16 cellular contexts compared by ENCODE assay signal in genomic region chr2:200757414-200757813, GRCh38. TPM values are rescaled to one million over a fixed set of nuclear protein-coding genes. Genes with fewer than 3 reads are reported as not detected.
DNase-seq lines count a peak whose midpoint lies in the region; ATAC-seq and FAIRE-seq lines count a peak whose summit lies in the region.
"Had no signal": no experiment of that assay in that cellular context is flagged by ENCODE, and none has a peak within 500 bp of the region (broad histone marks: within the 10 kb centered on the region; RNA-seq: fewer than 3 reads in every experiment).

No MANE protein-coding gene starts in this region.

- no peak overlapping the region for H3K9ac ChIP-seq in mesenchymal stem cell (ENCODE audit: low read length)

- no peak overlapping the region for H2BK120ac ChIP-seq in mesenchymal stem cell (ENCODE audit: low read depth, low read length)

- 0 out of 2 replicates have a peak overlapping the region, but pooled peaks have one; percentile 11 for H3K27ac ChIP-seq in SJSA1
- H3K27ac ChIP-seq in mesenchymal stem cell (ENCODE audit: low read length, poor library complexity, severe bottlenecking): peak overlapping the region; percentile 89
- H3K27ac ChIP-seq: sigmoid colon, thyroid gland had no signal

- H3K23ac ChIP-seq in mesenchymal stem cell (ENCODE audit: low read length in 2 of 2): no peak overlapping the region

- no peak overlapping the region for H2BK12ac ChIP-seq in mesenchymal stem cell (ENCODE audit: low read length in 2 of 2)

- no peak overlapping the region for H4K91ac ChIP-seq in mesenchymal stem cell (ENCODE audit: low read length)

- ATAC-seq in HG02798 (IDR thresholded peaks at IDR 0.05; ENCODE audit: poor library complexity, unreplicated experiment) (peak; percentile 21), HG02759 (IDR thresholded peaks at IDR 0.05; ENCODE audit: unreplicated experiment) (no peak)
- ATAC-seq: effector memory CD8-positive, alpha-beta T cell had no signal

- H3K14ac ChIP-seq in mesenchymal stem cell (ENCODE audit: low read length in 2 of 2): no peak overlapping the region

- H3K4me3 ChIP-seq in SJSA1: no peak overlapping the region
- no peak overlapping the region for H3K4me3 ChIP-seq in mesenchymal stem cell (ENCODE audit: insufficient read depth in 1 of 2, low read depth in 1 of 2, low read length in 2 of 2)
- H3K4me3 ChIP-seq: sigmoid colon, thyroid gland had no signal

- no peaks in the 10 kb centered on the region for H3K79me1 ChIP-seq in mesenchymal stem cell (replicated peaks; ENCODE audit: low read length, poor library complexity, severe bottlenecking)

- no peak overlapping the region for H2BK5ac ChIP-seq in mesenchymal stem cell (ENCODE audit: low read depth, low read length, poor library complexity, severe bottlenecking)

- no peak overlapping the region for H2AFZ ChIP-seq in mesenchymal stem cell (ENCODE audit: low read depth, low read length)

- H3K4ac ChIP-seq in mesenchymal stem cell (ENCODE audit: low read depth in 1 of 2, low read length in 2 of 2): peak overlapping the region in 1 of 2 experiments; percentile 5

- H3K9me3 ChIP-seq in SJSA1 (replicated peaks) (no peaks in the 10 kb centered on the region), mesenchymal stem cell (ENCODE audit: control insufficient read depth, low read length) (no peaks in the 10 kb centered on the region)
- H3K9me3 ChIP-seq: sigmoid colon, thyroid gland had no signal

- H3K18ac ChIP-seq in mesenchymal stem cell (ENCODE audit: low read depth in 1 of 2, low read length in 2 of 2): no peak overlapping the region

- 59% methylated on average over 4 of the region's 4 CpGs for WGBS in mesenchymal stem cell

- H2AK5ac ChIP-seq in mesenchymal stem cell (ENCODE audit: low read length, severe bottlenecking): no peak overlapping the region

- no peaks in the 10 kb centered on the region for H3K27me3 ChIP-seq in SJSA1 (replicated peaks)
- H3K27me3 ChIP-seq in mesenchymal stem cell (ENCODE audit: control insufficient read depth in 1 of 2, insufficient read depth in 1 of 2, low read length in 2 of 2): no peaks in the 10 kb centered on the region
- H3K27me3 ChIP-seq: sigmoid colon had no signal

- FAIRE-seq in frontal cortex (lab: Jason Lieb, UNC): no peak

- no peaks in the 10 kb centered on the region for H3K36me3 ChIP-seq in SJSA1
- no peaks in the 10 kb centered on the region for H3K36me3 ChIP-seq in mesenchymal stem cell (ENCODE audit: control insufficient read depth in 1 of 2, insufficient read depth in 2 of 2, low read depth in 1 of 2, low read length in 2 of 2)
- H3K36me3 ChIP-seq: sigmoid colon, thyroid gland had no signal

- no peak overlapping the region for H4K8ac ChIP-seq in mesenchymal stem cell (ENCODE audit: low read length)

- in situ Hi-C loops in KBM-7 (cut with MboI; ENCODE audit: low pct_unique_long_range_greater_than_20kb, low sequenced_read_pairs): no loop called here

- peak overlapping the region; percentile 59 for H3K4me2 ChIP-seq in mesenchymal stem cell (ENCODE audit: low read length, poor library complexity, severe bottlenecking)

- H3K4me1 ChIP-seq in SJSA1 (replicated peaks) (peaks cover 24% of the 10 kb centered on the region), mesenchymal stem cell (ENCODE audit: control insufficient read depth, insufficient read depth, low read depth, low read length) (peaks cover 20% of the 10 kb centered on the region)
- H3K4me1 ChIP-seq: sigmoid colon, thyroid gland had no signal

- peak; percentile 11 for DNase-seq in EL
- DNase-seq in SJSA1 (ENCODE audit: low read depth in 1 of 2, low spot score in 2 of 2): no peak
- no peak for DNase-seq in mesenchymal stem cell
- no peak for DNase-seq in KBM-7
- DNase-seq in frontal cortex (ENCODE audit: low spot score in 2 of 2): no peak
- DNase-seq in NCI-H2227 (lab: John Stamatoyannopoulos, UW; ENCODE audit: unreplicated experiment): no peak
- DNase-seq: activated CD4-positive, alpha-beta T cell treated with anti-CD3 and anti-CD28 coated beads, Interleukin-2, amount 50 U/mL, for 4 hours; activated naive CD8-positive, alpha-beta T cell treated with anti-CD3 and anti-CD28 coated beads for 36 hours; activated T-cell treated with anti-CD3 and anti-CD28 coated beads, Interleukin-2, amount 50 U/mL, for 24 hours; effector memory CD8-positive, alpha-beta T cell; NCI-H1105; NCI-H2171; sigmoid colon; thyroid gland had no signal

- no peak overlapping the region for H2BK15ac ChIP-seq in mesenchymal stem cell (ENCODE audit: low read depth, poor library complexity, severe bottlenecking)

RNA-seq across cellular contexts. Expression of gene BZW1, which starts 54.3 kb away (rescaled TPM):
- total RNA-seq in SJSA1 (2014; rRNA removed; shearing (Covaris generic)): 308 and 508 TPM in 2 replicates
- 154 TPM for polyA plus RNA-seq in mesenchymal stem cell (2013, experiment 1 of 2)
- 163 TPM for polyA plus RNA-seq in mesenchymal stem cell (2013, experiment 2 of 2)
- total RNA-seq in frontal cortex: 437 TPM
